21 cellular contexts compared by ENCODE assay signal in the genomic region with DNA sequence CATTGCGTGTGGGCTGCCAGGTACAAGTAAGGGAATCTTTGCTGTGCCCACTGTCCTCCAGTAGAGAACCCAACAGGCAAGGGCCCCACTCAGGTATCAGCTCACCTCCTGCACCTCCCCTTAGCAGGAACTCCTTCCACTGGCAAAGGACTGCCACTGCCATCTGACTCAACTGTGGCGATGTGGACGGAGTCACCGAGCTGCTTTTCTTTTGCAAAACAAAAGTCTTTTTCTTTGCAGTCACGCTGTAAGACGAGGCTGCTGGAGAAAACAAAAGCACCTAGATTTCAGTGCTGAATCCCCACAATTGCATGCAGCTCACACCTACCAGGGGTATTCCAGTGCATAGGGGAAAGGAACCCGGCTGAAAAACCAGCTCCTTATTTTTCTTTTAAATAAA. TPM values are rescaled to one million over a fixed set of nuclear protein-coding genes. Genes with fewer than 3 reads are reported as not detected.
DNase-seq lines count a peak whose midpoint lies in the region; TF ChIP-seq lines count a peak whose summit lies in the region.
"Had no signal": no experiment of that assay in that cellular context is flagged by ENCODE, and none has a peak within 500 bp of the region (broad histone marks: within the 10 kb centered on the region; RNA-seq: fewer than 3 reads in every experiment).

No MANE protein-coding gene starts in this region.

- no peak for TF ChIP-seq CTCF in C4-2B (conservative IDR thresholded peaks at IDR 0.05)
- no peak for TF ChIP-seq CTCF in dorsolateral prefrontal cortex (IDR thresholded peaks at IDR 0.05 in 54 of 56, conservative IDR thresholded peaks at IDR 0.05 in 2 of 56; ENCODE audit: low read depth in 1 of 56, partially characterized antibody in 56 of 56)
- TF ChIP-seq CTCF in nephron (IDR thresholded peaks at IDR 0.05; ENCODE audit: unreplicated experiment in 3 of 3) = no peak
- no peak for TF ChIP-seq CTCF in esophagus muscularis mucosa (IDR thresholded peaks at IDR 0.05)

- H3K27me3 ChIP-seq in HUES48 (ENCODE audit: control insufficient read depth, insufficient read depth, low read length) (no peaks in the 10 kb centered on the region), dorsolateral prefrontal cortex (no peaks in the 10 kb centered on the region), esophagus muscularis mucosa (no peaks in the 10 kb centered on the region)
- H3K27me3 ChIP-seq: left lung had no signal

- no peak overlapping the region for H3K4me3 ChIP-seq in HUES48 (ENCODE audit: low read depth, low read length)
- H3K4me3 ChIP-seq in dorsolateral prefrontal cortex = no peak overlapping the region
- no peak overlapping the region for H3K4me3 ChIP-seq in esophagus muscularis mucosa
- H3K4me3 ChIP-seq: left lung had no signal

- intact Hi-C loops in dorsolateral prefrontal cortex (cut with DNase I) (no loop called here), esophagus muscularis mucosa (cut with DNase I) (no loop called here)

- H3K36me3 Mint-ChIP-seq in nephron (ENCODE audit: low read depth) = peaks cover 64% of the 10 kb centered on the region

- CTCF ChIA-PET in HEK293T (lab: Yijun Ruan, JAX) = no interaction called here

- H3K27ac ChIP-seq in C4-2B = peak overlapping the region; percentile 97
- H3K27ac ChIP-seq in HUES48 (ENCODE audit: low read depth, low read length) = peak overlapping the region; percentile 53
- peak overlapping the region in 42 of 59 donors; percentile 0 to 73 (median 39) for H3K27ac ChIP-seq in dorsolateral prefrontal cortex
- H3K27ac ChIP-seq in esophagus muscularis mucosa (replicated peaks in 1 of 4) = no peak overlapping the region

- no peak overlapping the region for H3K9ac ChIP-seq in HUES48 (ENCODE audit: low read depth, low read length)

- H3K36me3 ChIP-seq in HUES48 (ENCODE audit: control insufficient read depth, insufficient read depth, low read length) (peaks cover 75% of the 10 kb centered on the region), esophagus muscularis mucosa (peaks cover 27 to 99% (median 89%) of the 10 kb centered on the region in 4 donors)

- H3K4me1 Mint-ChIP-seq in nephron = peaks cover 5% of the 10 kb centered on the region
- H3K4me1 Mint-ChIP-seq: neural crest cell had no signal

- no peak for TF ChIP-seq EP300 in esophagus muscularis mucosa (IDR thresholded peaks at IDR 0.05)

- whole genome bisulfite sequencing in esophagus muscularis mucosa = 94% methylated on average over 7 of the region's 7 CpGs

- H3K27me3 Mint-ChIP-seq in nephron (ENCODE audit: low read depth) = no peaks in the 10 kb centered on the region
- H3K27me3 Mint-ChIP-seq: IgD-negative memory B cell had no signal

- no peak overlapping the region for H3K4me3 Mint-ChIP-seq in nephron
- H3K4me3 Mint-ChIP-seq: CD8-positive, alpha-beta memory T cell; IgD-negative memory B cell; neural crest cell had no signal

- TF ChIP-seq POLR2A in esophagus muscularis mucosa (IDR thresholded peaks at IDR 0.05; ENCODE audit: low read depth) = no peak

- H3K9me3 Mint-ChIP-seq in nephron = no peaks in the 10 kb centered on the region
- H3K9me3 Mint-ChIP-seq: CD8-positive, alpha-beta memory T cell; IgD-negative memory B cell; neural crest cell had no signal

- POLR2A ChIA-PET in HEK293T (lab: Yijun Ruan, JAX) = interaction anchor here (1.6 kb wide), 1 partner anchor 8 kb away, joined by 4 read pairs; the partner anchor contains the start of gene MTERF4

- H3K9me3 ChIP-seq in HUES48 (ENCODE audit: control insufficient read depth, insufficient read depth, low read length) (no peaks in the 10 kb centered on the region), esophagus muscularis mucosa (no peaks in the 10 kb centered on the region)
- H3K9me3 ChIP-seq: left lung had no signal

- DNase-seq in dorsolateral prefrontal cortex (no peak), HEK293T (ENCODE audit: extremely low spot score) (no peak), T1000 (lab: John Stamatoyannopoulos, UW) (no peak), esophagus muscularis mucosa (ENCODE audit: extremely low spot score) (no peak), DMS53 (lab: John Stamatoyannopoulos, UW) (no peak)
- DNase-seq: activated CD4-positive, alpha-beta T cell treated with anti-CD3 and anti-CD28 coated beads for 48 hours; activated effector memory CD4-positive, alpha-beta T cell treated with Interleukin-2 at 50 U/mL for 16 hours; CD8-positive, alpha-beta memory T cell; cortex of kidney; DMS79 treated with DMSO at 0.1 percent for 48 hours; left lung; NCI-H82; OCI-M1; Right ventricle myocardium superior; stimulated activated CD4-positive, alpha-beta T cell treated with anti-CD3 and anti-CD28 coated beads, Interleukin-2, amount 100 ng/mL, for 24 hours; stimulated activated naive CD4-positive, alpha-beta T cell had no signal

- peak overlapping the region in 2 of 3 experiments; percentile 66 to 70 for H3K27ac Mint-ChIP-seq in nephron

- H3K4me1 ChIP-seq in HUES48 (ENCODE audit: control insufficient read depth, insufficient read depth, low read length) = peaks cover 14% of the 10 kb centered on the region
- peaks cover 0 to 10% (median 0%) of the 10 kb centered on the region in 4 donors for H3K4me1 ChIP-seq in esophagus muscularis mucosa

TF ChIP-seq in HEK293T, 16 proteins besides CTCF, POLR2A, EP300 and RAD21:
- TF ChIP-seq SP1 (IDR thresholded peaks at IDR 0.05) (no peak), ZNF384 (IDR thresholded peaks at IDR 0.05) (no peak), HDGF (IDR thresholded peaks at IDR 0.05; ENCODE audit: borderline replicate concordance) (no peak), FOXA1 (IDR thresholded peaks at IDR 0.05) (no peak), TARDBP (IDR thresholded peaks at IDR 0.05) (no peak), L3MBTL2 (conservative IDR thresholded peaks at IDR 0.05) (no peak), ARNT (IDR thresholded peaks at IDR 0.05) (no peak), CTBP1 (IDR thresholded peaks at IDR 0.05; ENCODE audit: borderline replicate concordance) (no peak), BHLHE40 (IDR thresholded peaks at IDR 0.05; ENCODE audit: borderline replicate concordance) (no peak), LEF1 (IDR thresholded peaks at IDR 0.05; ENCODE audit: borderline replicate concordance) (no peak), PKNOX1 (IDR thresholded peaks at IDR 0.05) (no peak), NFRKB (IDR thresholded peaks at IDR 0.05) (no peak), ELF4 (IDR thresholded peaks at IDR 0.05) (no peak), FOXM1 (IDR thresholded peaks at IDR 0.05; ENCODE audit: borderline replicate concordance) (no peak), SUZ12 (IDR thresholded peaks at IDR 0.05) (no peak), FOXK2 (IDR thresholded peaks at IDR 0.05) (no peak)

RNA-seq across cellular contexts. Expression of gene MTERF4, which starts 7.9 kb away (rescaled TPM):
- total RNA-seq in dorsolateral prefrontal cortex (10 to 100 TPM; 34.2 to 84.6 (median 58.4) TPM), esophagus muscularis mucosa (10 to 100 TPM; 19.5 to 26.6 (median 24.5) TPM)

RNA-seq across cellular contexts. Expression of gene PASK, which starts 55.1 kb away (rescaled TPM):
- total RNA-seq in dorsolateral prefrontal cortex (10 to 100 TPM; 11.9 to 65.1 (median 31.2) TPM), esophagus muscularis mucosa (1 to 10 TPM; 1.5 to 3.3 (median 2.2) TPM)

RNA-seq across cellular contexts. Expression of gene PPP1R7, which starts 56.1 kb away (rescaled TPM):
- total RNA-seq in dorsolateral prefrontal cortex (100 to 1,000 TPM in 59 of 120 experiments, 10 to 100 TPM in 61; 55.3 to 138 (median 99.6) TPM), esophagus muscularis mucosa (10 to 100 TPM; 69.1 to 87.2 (median 73.7) TPM)

Comparison
In these comparisons a context has a peak if more than half of its experiments do, and no peak if none do; other contexts are left out.
1. H3K27ac ChIP-seq: peak in C4-2B (single experiment), HUES48 (single experiment) and dorsolateral prefrontal cortex (42 of 59); none in esophagus muscularis mucosa (0 of 4).